8 cellular contexts compared by ENCODE assay signal in the genomic region with DNA sequence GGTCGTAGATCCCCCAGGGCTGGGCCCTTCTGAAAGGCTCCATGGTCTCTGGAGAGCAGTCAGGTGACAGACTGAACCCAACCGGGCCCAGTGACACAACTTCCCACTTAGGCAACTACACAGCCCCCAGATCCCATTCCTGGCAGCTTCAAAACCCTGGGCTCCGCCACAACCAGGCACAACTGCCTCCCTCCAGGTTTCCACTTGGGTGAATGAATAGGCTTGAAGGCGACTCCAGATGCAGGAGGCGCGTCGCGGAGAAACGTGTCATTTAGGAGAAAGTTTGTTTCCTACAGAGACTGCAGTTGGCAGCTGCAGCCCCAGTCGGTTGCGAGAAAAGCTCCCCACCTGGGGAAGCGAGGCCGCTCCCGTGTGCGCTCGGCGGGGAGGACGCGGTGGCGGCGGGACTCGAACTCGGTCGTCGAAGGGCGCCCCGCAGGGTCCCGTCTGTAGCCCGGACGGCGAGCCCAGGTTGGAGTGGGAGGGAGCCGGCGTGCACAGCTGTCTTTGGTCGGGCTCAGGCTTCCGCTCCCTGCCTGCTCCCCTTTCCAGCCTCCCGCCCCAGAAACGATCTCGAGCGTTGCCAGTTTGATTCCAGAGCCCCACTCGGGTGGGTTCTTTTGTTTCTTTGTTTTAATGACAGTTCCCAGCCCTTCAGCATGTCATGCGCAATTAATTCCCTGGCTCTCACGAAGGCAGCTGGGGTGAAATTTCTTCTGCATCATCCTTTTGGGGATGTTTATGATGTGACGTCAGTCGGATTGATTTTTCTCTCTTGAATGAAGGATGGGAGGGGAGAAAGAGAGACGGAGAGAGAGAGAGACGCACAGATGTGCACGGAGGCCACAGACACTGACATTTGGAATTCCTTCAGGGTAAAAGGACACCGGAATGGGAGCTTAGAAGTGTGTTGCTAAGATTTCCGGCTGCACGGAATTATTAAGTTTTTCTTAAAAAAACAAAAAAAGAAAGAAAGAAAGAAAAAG.
A peak's percentile ranks its signal among the peaks of the same experiment; 100 is the strongest.
DNase-seq lines count a peak whose midpoint lies in the region; TF ChIP-seq lines count a peak whose summit lies in the region.

No MANE protein-coding gene starts in this region.

- H3K9ac ChIP-seq in rectal smooth muscle tissue (ENCODE audit: low read length) = no peak overlapping the region

- no peak for TF ChIP-seq CTCF in astrocyte of the cerebellum (IDR thresholded peaks at IDR 0.05; ENCODE audit: low read depth, low read length, missing control alignments)

- peaks cover 2% of the 10 kb centered on the region for H3K27me3 ChIP-seq in rectal smooth muscle tissue (ENCODE audit: control insufficient read depth, insufficient read depth, low read length)

- peak overlapping the region; percentile 59 for H3K27ac ChIP-seq in rectal smooth muscle tissue (ENCODE audit: low read depth, low read length)

- peaks cover 7% of the 10 kb centered on the region for H3K4me1 ChIP-seq in rectal smooth muscle tissue (ENCODE audit: control insufficient read depth, insufficient read depth, low read length)

- peak overlapping the region; percentile 48 for H3K4me3 ChIP-seq in astrocyte of the cerebellum (ENCODE audit: low read depth, low read length)
- H3K4me3 ChIP-seq in rectal smooth muscle tissue (ENCODE audit: low read length) = peak overlapping the region; percentile 55

- no peaks in the 10 kb centered on the region for H3K36me3 ChIP-seq in rectal smooth muscle tissue (ENCODE audit: control insufficient read depth, insufficient read depth, low read length)

- DNase-seq in Ammon's horn (ENCODE audit: low spot score) (peak; percentile 28), NCI-H1092 (lab: John Stamatoyannopoulos, UW) (peak; percentile 64), astrocyte of the cerebellum (ENCODE audit: low read depth) (peak; percentile 44), hepatic stellate cell (ENCODE audit: low spot score) (peak; percentile 62), SIG-M5 (lab: John Stamatoyannopoulos, UW) (no peak), SW480 (ENCODE audit: low spot score) (no peak), NCI-H146 treated with DMSO at 0.1 percent for 48 hours (lab: John Stamatoyannopoulos, UW; ENCODE audit: unreplicated experiment) (no peak)

- in situ Hi-C loops in astrocyte of the cerebellum (cut with HindIII; ENCODE audit: low sequenced_read_pairs) = no loop called here

Comparison
In these comparisons a context has a peak if more than half of its experiments do, and no peak if none do; other contexts are left out.
1. DNase-seq: peak in Ammon's horn (single experiment), NCI-H1092 (single experiment), astrocyte of the cerebellum (single experiment) and hepatic stellate cell (single experiment); none in SIG-M5 (single experiment), SW480 (single experiment) and NCI-H146 treated with DMSO at 0.1 percent for 48 hours (single experiment).